8 cellular contexts compared by ENCODE assay signal in the genomic region with DNA sequence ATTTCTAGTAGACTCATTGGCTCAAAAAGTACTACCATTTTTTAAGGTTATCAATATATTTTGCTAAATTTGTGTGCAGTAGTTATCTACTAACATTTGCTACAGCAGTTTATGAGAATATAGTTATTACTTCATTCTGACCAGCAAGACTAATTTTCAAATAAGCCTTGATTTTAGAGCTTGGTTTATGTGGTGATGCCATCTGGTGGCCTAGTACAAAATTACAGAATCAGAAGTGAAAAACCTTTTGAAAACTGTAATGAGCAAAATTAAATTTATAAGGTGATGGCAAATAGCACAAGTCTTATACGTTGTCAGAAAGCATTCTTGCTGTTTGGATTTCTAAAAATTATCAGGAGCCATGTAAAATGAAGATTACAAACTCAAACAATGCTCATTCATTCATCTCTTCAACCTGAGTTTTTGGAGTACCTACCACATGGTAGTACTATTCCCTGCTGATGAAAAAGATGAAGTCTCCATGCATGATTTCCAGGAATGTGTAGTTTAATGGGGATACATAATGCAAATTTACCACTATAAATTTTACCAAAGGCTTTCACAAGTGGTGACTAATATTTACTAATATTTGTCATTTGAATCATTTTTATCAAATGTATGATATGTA. TPM values are rescaled to one million over a fixed set of nuclear protein-coding genes. Genes with fewer than 3 reads are reported as not detected.
DNase-seq lines count a peak whose midpoint lies in the region; ATAC-seq and TF ChIP-seq lines count a peak whose summit lies in the region.

No MANE protein-coding gene starts in this region.

- H3K36me3 Mint-ChIP-seq in natural killer cell, result no peaks in the 10 kb centered on the region

- H3K27ac Mint-ChIP-seq in natural killer cell, result peak overlapping the region in 1 of 2 donors; percentile 52

- H3K27me3 ChIP-seq in H7 (ENCODE audit: control insufficient read depth, insufficient read depth, low read length), result no peaks in the 10 kb centered on the region

- H3K4me3 Mint-ChIP-seq in natural killer cell, result no peak overlapping the region

- H2AFZ ChIP-seq in OCI-LY7 (ENCODE audit: low read length), result peak overlapping the region; percentile 34; the same call in 1 of the 2 replicates

- no peaks in the 10 kb centered on the region for H3K9me2 ChIP-seq in OCI-LY7 (ENCODE audit: insufficient read depth, low read length)

- H3K4me2 ChIP-seq in OCI-LY7 (ENCODE audit: low read length), result no peak overlapping the region

- CTCF ChIA-PET in OCI-LY7 (lab: Charles Lee; ENCODE audit: unreplicated experiment), result no interaction called here

- no peaks in the 10 kb centered on the region for H4K20me1 ChIP-seq in OCI-LY7 (ENCODE audit: insufficient read depth, low read length)

- POLR2A ChIA-PET in OCI-LY7 (lab: Charles Lee), result interaction anchor here (0.6 to 1.0 kb wide), 2 partner anchors 49 to 177 kb away, joined by 3 read pairs; no protein-coding TSS in a partner anchor

- H3K79me2 ChIP-seq in OCI-LY7 (ENCODE audit: insufficient read depth, low read depth, low read length), result no peaks in the 10 kb centered on the region

- H3K4me1 Mint-ChIP-seq in natural killer cell, result peaks cover 38 to 41% of the 10 kb centered on the region in 2 donors

- H3K36me3 ChIP-seq in H7 (replicated peaks; ENCODE audit: control insufficient read depth, insufficient read depth, low read length) (no peaks in the 10 kb centered on the region), OCI-LY7 (ENCODE audit: insufficient read depth, low read length) (peaks cover 22% of the 10 kb centered on the region)

- H3K27ac ChIP-seq in OCI-LY7 (ENCODE audit: low read depth, low read length, poor library complexity, severe bottlenecking), result peak overlapping the region; percentile 98

- peaks cover 0 to 2% of the 10 kb centered on the region in 2 donors for H3K9me3 Mint-ChIP-seq in natural killer cell

- H3K9me3 ChIP-seq in OCI-LY7 (ENCODE audit: low read length), result peaks cover 28% of the 10 kb centered on the region; the same call in 1 of the 2 replicates

- no peaks in the 10 kb centered on the region for H3K27me3 Mint-ChIP-seq in natural killer cell (ENCODE audit: low read depth in 2 of 2)

- DNase-seq in D341Med (ENCODE audit: low spot score), result peak; percentile 25
- peak; percentile 16 for DNase-seq in H7
- DNase-seq in OCI-LY7 (ENCODE audit: low spot score), result peak; percentile 76
- DNase-seq in effector CD4-positive, alpha-beta T cell, result peak; percentile 26
- DNase-seq in natural killer cell, result no peak
- no peak for DNase-seq in GOT3 (lab: John Stamatoyannopoulos, UW)

- H3K4me3 ChIP-seq in H7 (ENCODE audit: insufficient read depth, low read depth, low read length) (no peak overlapping the region), OCI-LY7 (ENCODE audit: low read depth, low read length, poor library complexity, severe bottlenecking) (no peak overlapping the region)

- intact Hi-C loops in OCI-LY7 (cut with micrococcal nuclease; ENCODE audit: unreplicated experiment), result loop anchor here (1.0 to 10.0 kb wide), 5 partner anchors 195 to 528 kb away; partner anchors contain the start of gene CLEC9A
- intact Hi-C loops in natural killer cell (cut with micrococcal nuclease), result loop anchor here (1.0 to 5.0 kb wide), 5 partner anchors 110 to 409 kb away; partner anchors contain the start of gene STYK1

- peak; percentile 37 to 53 (median 47) for ATAC-seq in natural killer cell
- ATAC-seq in GM18858 (IDR thresholded peaks at IDR 0.05; ENCODE audit: unreplicated experiment), result no peak
- ATAC-seq in GM18517 (IDR thresholded peaks at IDR 0.05; ENCODE audit: unreplicated experiment), result no peak

- TF ChIP-seq CTCF in OCI-LY7 (conservative IDR thresholded peaks at IDR 0.05; ENCODE audit: low read length), result peak; percentile 98
- peak; percentile 82 for TF ChIP-seq CTCF in natural killer cell (IDR thresholded peaks at IDR 0.05)

- peaks cover 50% of the 10 kb centered on the region for H3K4me1 ChIP-seq in OCI-LY7 (ENCODE audit: insufficient read depth, low read length, poor library complexity, severe bottlenecking)

- no TSS peak for BruUV-seq in OCI-LY7 (replicated peaks; lab: Mats Ljungman, UMichigan)

RNA-seq across cellular contexts. Expression of gene MAGOHB, which starts 51.0 kb away (rescaled TPM):
- 23.1 and 29.1 TPM in 2 replicates for total RNA-seq in H7 (2014; rRNA removed; shearing (Covaris generic))
- 35.6 and 44.4 TPM in 2 replicates for total RNA-seq in OCI-LY7 (2014; rRNA removed; shearing (Covaris generic))
- total RNA-seq in OCI-LY7 (2022), result 54.7 and 66.5 TPM in 2 replicates
- total RNA-seq in natural killer cell, result 10 to 100 TPM; 13.0 to 16.3 (median 13.1) TPM

RNA-seq across cellular contexts. Expression of gene EIF2S3B, which starts 56.7 kb away (rescaled TPM):
- total RNA-seq in H7 (2014; rRNA removed; shearing (Covaris generic)), result 13.3 and 15.4 TPM in 2 replicates
- 0.85 and 1.0 TPM in 2 replicates for total RNA-seq in OCI-LY7 (2014; rRNA removed; shearing (Covaris generic))
- 0.95 and 1.6 TPM in 2 replicates for total RNA-seq in OCI-LY7 (2022)
- under 1 TPM in 1 of 3 donors, not detected in 2; 0.88 TPM for total RNA-seq in natural killer cell

Comparison
In these comparisons a context has a peak if more than half of its experiments do, and no peak if none do; other contexts are left out.
1. DNase-seq: peak in D341Med (single experiment), H7 (single experiment), OCI-LY7 (single experiment) and effector CD4-positive, alpha-beta T cell (single experiment); none in natural killer cell (single experiment) and GOT3 (single experiment).
2. ATAC-seq: peak in natural killer cell (3 of 3); none in GM18858 (single experiment) and GM18517 (single experiment).